In the genomic region with DNA sequence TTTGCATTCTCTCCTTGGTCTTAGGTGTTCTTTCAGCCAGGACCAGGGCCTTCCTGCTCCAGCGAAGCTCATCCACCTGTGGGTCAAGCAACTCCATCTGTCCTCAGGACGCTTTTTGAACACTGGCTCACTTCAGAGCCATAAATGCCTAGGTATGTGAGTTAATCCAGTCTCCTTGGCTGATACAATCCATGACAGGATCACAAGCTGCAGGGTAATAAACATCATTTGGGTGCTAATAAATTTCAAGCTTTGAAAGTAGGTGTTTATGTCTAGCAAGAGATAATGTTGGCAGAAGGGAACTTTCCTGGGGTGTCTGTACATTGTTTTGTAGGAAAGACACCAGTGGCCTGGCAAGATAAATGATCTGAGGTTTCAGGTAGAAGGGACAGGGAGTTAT, we compare ENCODE assay signal across 32 cellular contexts.
"Had no signal": no experiment of that assay in that cellular context is flagged by ENCODE, and none has a peak within 500 bp of the region (broad histone marks: within the 10 kb centered on the region; RNA-seq: fewer than 3 reads in every experiment).

No MANE protein-coding gene starts in this region.

- H3K9me3 ChIP-seq: ascending aorta, breast epithelium, colonic mucosa, esophagus squamous epithelium, gastroesophageal sphincter had no signal

- H3K27me3 ChIP-seq: ascending aorta, breast epithelium, cardiac muscle cell, colonic mucosa, gastroesophageal sphincter had no signal

- FAIRE-seq: endometrium, endothelial cell of umbilical vein had no signal

- H3K4me1 Mint-ChIP-seq: activated B cell treated with CpG ODN at 0.5 μM for 24 hours; activated naive CD8-positive, alpha-beta T cell treated with anti-CD3 and anti-CD28 coated beads, Interleukin-2, amount 10 ng/mL, durations not matched to agents 7 days and 5 days; activated T-helper 17 cell treated with anti-CD3 and anti-CD28 coated beads, Interleukin-2, amount 50 U/mL, for 72 hours had no signal

- H3K27ac Mint-ChIP-seq: activated B cell treated with CpG ODN at 0.5 μM for 24 hours; activated CD8-positive, alpha-beta T cell treated with anti-CD3 and anti-CD28 coated beads for 36 hours; activated naive CD4-positive, alpha-beta T cell treated with anti-CD3 and anti-CD28 coated beads, Interleukin-2, amount 50 U/mL, for 72 hours; activated naive CD8-positive, alpha-beta T cell treated with anti-CD3 and anti-CD28 coated beads, Interleukin-2, amount 10 ng/mL, durations not matched to agents 7 days and 5 days; activated T-helper 17 cell treated with anti-CD3 and anti-CD28 coated beads, Interleukin-2, amount 50 U/mL, for 72 hours; brain; T-helper 1 cell treated with Interleukin-12 subunit alpha and Interleukin-12 subunit beta and Interleukin-4 antibody, amounts not matched to agents 30 μg/mL and 1 μg/mL, for 36 hours had no signal

- H3K27ac ChIP-seq: ascending aorta, breast epithelium, cardiac muscle cell, colonic mucosa, epithelial cell of prostate, esophagus squamous epithelium, gastroesophageal sphincter, WERI-Rb-1 had no signal

- H3K4me3 ChIP-seq: ascending aorta, breast epithelium, cardiac muscle cell, colonic mucosa, esophagus squamous epithelium, gastroesophageal sphincter had no signal

- H3K9me3 Mint-ChIP-seq: activated B cell treated with CpG ODN at 0.5 μM for 24 hours; activated CD8-positive, alpha-beta T cell treated with anti-CD3 and anti-CD28 coated beads for 36 hours; activated naive CD4-positive, alpha-beta T cell treated with anti-CD3 and anti-CD28 coated beads, Interleukin-2, amount 50 U/mL, for 72 hours; activated naive CD8-positive, alpha-beta T cell treated with anti-CD3 and anti-CD28 coated beads, Interleukin-2, amount 10 ng/mL, durations not matched to agents 7 days and 5 days; activated T-cell treated with anti-CD3 and anti-CD28 coated beads, Interleukin-2, amount 50 U/mL, for 4 hours; activated T-helper 17 cell treated with anti-CD3 and anti-CD28 coated beads, Interleukin-2, amount 50 U/mL, for 72 hours; T-helper 1 cell treated with Interleukin-12 subunit alpha and Interleukin-12 subunit beta and Interleukin-4 antibody, amounts not matched to agents 30 μg/mL and 1 μg/mL, for 36 hours had no signal

- H3K36me3 Mint-ChIP-seq: activated naive CD4-positive, alpha-beta T cell treated with anti-CD3 and anti-CD28 coated beads, Interleukin-2, amount 50 U/mL, for 72 hours; activated naive CD8-positive, alpha-beta T cell treated with anti-CD3 and anti-CD28 coated beads, Interleukin-2, amount 10 ng/mL, durations not matched to agents 7 days and 5 days; brain had no signal

- H3K36me3 ChIP-seq: ascending aorta, breast epithelium, cardiac muscle cell, colonic mucosa, esophagus squamous epithelium, gastroesophageal sphincter, WERI-Rb-1 had no signal

- ATAC-seq: activated CD4-positive, CD25-positive, alpha-beta regulatory T cell treated with anti-CD3 and anti-CD28 coated beads, Interleukin-2, amount 50 U/mL, for 24 hours; activated CD8-positive, alpha-beta T cell treated with anti-CD3 and anti-CD28 coated beads for 36 hours; activated naive CD4-positive, alpha-beta T cell treated with anti-CD3 and anti-CD28 coated beads, Interleukin-2, amount 50 U/mL, for 72 hours; activated T-cell treated with anti-CD3 and anti-CD28 coated beads, Interleukin-2, amount 50 U/mL, for 4 hours; activated T-helper 17 cell treated with anti-CD3 and anti-CD28 coated beads, Interleukin-2, amount 50 U/mL, for 72 hours; gastroesophageal sphincter had no signal

- H3K4me3 Mint-ChIP-seq: activated B cell treated with CpG ODN at 0.5 μM for 24 hours; activated CD8-positive, alpha-beta T cell treated with anti-CD3 and anti-CD28 coated beads for 36 hours; activated naive CD8-positive, alpha-beta T cell treated with anti-CD3 and anti-CD28 coated beads, Interleukin-2, amount 10 ng/mL, durations not matched to agents 7 days and 5 days; activated T-cell treated with anti-CD3 and anti-CD28 coated beads, Interleukin-2, amount 50 U/mL, for 4 hours; activated T-helper 17 cell treated with anti-CD3 and anti-CD28 coated beads, Interleukin-2, amount 50 U/mL, for 72 hours; brain; T-helper 1 cell treated with Interleukin-12 subunit alpha and Interleukin-12 subunit beta and Interleukin-4 antibody, amounts not matched to agents 30 μg/mL and 1 μg/mL, for 36 hours had no signal

- H3K4me1 ChIP-seq: ascending aorta, breast epithelium, colonic mucosa, esophagus squamous epithelium had no signal

- DNase-seq: activated B cell treated with CpG ODN at 0.5 μM for 24 hours; activated CD4-positive, alpha-beta T cell treated with anti-CD3 and anti-CD28 coated beads for 48 hours; activated CD4-positive, alpha-beta T cell treated with anti-CD3 and anti-CD28 coated beads, Interleukin-2, amount 50 U/mL, for 1 hour; activated CD4-positive, alpha-beta T cell treated with anti-CD3 and anti-CD28 coated beads, Interleukin-2, amount 50 U/mL, for 48 hours; activated CD8-positive, alpha-beta memory T cell treated with anti-CD3 and anti-CD28 coated beads for 24 hours; activated CD8-positive, alpha-beta T cell treated with anti-CD3 and anti-CD28 coated beads for 36 hours; activated effector memory CD4-positive, alpha-beta T cell treated with Interleukin-2 at 50 U/mL for 16 hours; activated gamma-delta T cell treated with Interleukin-2 at 50 U/mL for 16 hours; activated naive CD4-positive, alpha-beta T cell treated with Interleukin-2 at 50 U/mL for 16 hours; activated naive CD8-positive, alpha-beta T cell treated with anti-CD3 and anti-CD28 coated beads, Interleukin-2, amount 10 ng/mL, durations not matched to agents 7 days and 5 days; activated T-cell treated with anti-CD3 and anti-CD28 coated beads, Interleukin-2, amount 50 U/mL, for 4 hours; central memory CD4-positive, alpha-beta T cell; cerebellar nuclear complex; colonic mucosa; effector CD8-positive, alpha-beta T cell; esophagus squamous epithelium; foreskin melanocyte; head of caudate nucleus; T1000; WERI-Rb-1 had no signal

- H3K27me3 Mint-ChIP-seq: activated B cell treated with CpG ODN at 0.5 μM for 24 hours; activated CD8-positive, alpha-beta T cell treated with anti-CD3 and anti-CD28 coated beads for 36 hours; brain had no signal
